In the genomic region with DNA sequence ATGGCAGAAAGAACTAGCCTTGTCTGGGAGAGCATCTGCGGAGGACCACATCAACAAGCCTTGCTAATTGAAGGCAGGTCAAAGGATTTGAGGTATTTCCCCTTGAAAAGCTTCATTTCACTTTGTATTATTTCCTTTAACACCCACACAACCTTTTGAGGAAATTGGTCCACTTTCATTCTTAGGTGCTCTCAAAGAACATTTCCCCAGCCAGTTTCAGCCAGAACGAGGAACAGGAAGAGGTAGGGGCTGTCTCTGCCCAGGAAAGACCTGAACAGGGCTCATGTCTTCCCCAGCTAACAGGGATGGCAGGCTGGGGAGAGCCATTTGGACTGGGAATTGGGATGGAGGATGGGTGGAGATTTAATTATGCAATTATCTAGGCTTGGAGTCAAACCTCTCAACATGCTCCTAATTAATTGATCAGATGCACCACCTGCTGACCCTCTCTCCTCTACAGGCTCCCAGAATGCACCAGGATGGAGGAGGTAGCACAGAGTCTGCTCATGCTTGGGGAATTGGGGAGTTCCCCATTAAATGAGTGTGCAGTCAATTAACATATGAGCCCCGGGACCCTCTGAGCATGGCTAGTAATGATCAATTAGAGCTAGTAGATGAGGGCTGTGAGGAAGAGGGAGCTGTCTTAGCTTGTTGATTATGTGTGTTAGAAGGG, we compare ENCODE assay signal across 1 cellular context.
TF ChIP-seq lines count a peak whose summit lies in the region.

No MANE protein-coding gene starts in this region.

TF ChIP-seq in GM23338, 12 proteins besides CTCF, POLR2A, EP300 and RAD21 (continued from another document):
- TF ChIP-seq, protein P1, sequence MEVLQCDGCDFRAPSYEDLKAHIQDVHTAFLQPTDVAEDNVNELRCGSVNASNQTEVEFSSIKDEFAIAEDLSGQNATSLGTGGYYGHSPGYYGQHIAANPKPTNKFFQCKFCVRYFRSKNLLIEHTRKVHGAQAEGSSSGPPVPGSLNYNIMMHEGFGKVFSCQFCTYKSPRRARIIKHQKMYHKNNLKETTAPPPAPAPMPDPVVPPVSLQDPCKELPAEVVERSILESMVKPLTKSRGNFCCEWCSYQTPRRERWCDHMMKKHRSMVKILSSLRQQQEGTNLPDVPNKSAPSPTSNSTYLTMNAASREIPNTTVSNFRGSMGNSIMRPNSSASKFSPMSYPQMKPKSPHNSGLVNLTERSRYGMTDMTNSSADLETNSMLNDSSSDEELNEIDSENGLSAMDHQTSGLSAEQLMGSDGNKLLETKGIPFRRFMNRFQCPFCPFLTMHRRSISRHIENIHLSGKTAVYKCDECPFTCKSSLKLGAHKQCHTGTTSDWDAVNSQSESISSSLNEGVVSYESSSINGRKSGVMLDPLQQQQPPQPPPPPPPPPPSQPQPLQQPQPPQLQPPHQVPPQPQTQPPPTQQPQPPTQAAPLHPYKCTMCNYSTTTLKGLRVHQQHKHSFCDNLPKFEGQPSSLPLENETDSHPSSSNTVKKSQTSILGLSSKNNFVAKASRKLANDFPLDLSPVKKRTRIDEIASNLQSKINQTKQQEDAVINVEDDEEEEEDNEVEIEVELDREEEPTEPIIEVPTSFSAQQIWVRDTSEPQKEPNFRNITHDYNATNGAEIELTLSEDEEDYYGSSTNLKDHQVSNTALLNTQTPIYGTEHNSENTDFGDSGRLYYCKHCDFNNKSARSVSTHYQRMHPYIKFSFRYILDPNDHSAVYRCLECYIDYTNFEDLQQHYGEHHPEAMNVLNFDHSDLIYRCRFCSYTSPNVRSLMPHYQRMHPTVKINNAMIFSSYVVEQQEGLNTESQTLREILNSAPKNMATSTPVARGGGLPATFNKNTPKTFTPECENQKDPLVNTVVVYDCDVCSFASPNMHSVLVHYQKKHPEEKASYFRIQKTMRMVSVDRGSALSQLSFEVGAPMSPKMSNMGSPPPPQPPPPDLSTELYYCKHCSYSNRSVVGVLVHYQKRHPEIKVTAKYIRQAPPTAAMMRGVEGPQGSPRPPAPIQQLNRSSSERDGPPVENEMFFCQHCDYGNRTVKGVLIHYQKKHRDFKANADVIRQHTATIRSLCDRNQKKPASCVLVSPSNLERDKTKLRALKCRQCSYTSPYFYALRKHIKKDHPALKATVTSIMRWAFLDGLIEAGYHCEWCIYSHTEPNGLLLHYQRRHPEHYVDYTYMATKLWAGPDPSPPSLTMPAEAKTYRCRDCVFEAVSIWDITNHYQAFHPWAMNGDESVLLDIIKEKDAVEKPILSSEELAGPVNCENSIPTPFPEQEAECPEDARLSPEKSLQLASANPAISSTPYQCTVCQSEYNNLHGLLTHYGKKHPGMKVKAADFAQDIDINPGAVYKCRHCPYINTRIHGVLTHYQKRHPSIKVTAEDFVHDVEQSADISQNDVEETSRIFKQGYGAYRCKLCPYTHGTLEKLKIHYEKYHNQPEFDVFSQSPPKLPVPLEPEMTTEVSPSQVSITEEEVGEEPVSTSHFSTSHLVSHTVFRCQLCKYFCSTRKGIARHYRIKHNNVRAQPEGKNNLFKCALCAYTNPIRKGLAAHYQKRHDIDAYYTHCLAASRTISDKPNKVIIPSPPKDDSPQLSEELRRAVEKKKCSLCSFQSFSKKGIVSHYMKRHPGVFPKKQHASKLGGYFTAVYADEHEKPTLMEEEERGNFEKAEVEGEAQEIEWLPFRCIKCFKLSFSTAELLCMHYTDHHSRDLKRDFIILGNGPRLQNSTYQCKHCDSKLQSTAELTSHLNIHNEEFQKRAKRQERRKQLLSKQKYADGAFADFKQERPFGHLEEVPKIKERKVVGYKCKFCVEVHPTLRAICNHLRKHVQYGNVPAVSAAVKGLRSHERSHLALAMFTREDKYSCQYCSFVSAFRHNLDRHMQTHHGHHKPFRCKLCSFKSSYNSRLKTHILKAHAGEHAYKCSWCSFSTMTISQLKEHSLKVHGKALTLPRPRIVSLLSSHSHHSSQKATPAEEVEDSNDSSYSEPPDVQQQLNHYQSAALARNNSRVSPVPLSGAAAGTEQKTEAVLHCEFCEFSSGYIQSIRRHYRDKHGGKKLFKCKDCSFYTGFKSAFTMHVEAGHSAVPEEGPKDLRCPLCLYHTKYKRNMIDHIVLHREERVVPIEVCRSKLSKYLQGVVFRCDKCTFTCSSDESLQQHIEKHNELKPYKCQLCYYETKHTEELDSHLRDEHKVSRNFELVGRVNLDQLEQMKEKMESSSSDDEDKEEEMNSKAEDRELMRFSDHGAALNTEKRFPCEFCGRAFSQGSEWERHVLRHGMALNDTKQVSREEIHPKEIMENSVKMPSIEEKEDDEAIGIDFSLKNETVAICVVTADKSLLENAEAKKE (CRISPR knock-in tag; IDR thresholded peaks at IDR 0.05): no peak
- TF ChIP-seq, protein P2, sequence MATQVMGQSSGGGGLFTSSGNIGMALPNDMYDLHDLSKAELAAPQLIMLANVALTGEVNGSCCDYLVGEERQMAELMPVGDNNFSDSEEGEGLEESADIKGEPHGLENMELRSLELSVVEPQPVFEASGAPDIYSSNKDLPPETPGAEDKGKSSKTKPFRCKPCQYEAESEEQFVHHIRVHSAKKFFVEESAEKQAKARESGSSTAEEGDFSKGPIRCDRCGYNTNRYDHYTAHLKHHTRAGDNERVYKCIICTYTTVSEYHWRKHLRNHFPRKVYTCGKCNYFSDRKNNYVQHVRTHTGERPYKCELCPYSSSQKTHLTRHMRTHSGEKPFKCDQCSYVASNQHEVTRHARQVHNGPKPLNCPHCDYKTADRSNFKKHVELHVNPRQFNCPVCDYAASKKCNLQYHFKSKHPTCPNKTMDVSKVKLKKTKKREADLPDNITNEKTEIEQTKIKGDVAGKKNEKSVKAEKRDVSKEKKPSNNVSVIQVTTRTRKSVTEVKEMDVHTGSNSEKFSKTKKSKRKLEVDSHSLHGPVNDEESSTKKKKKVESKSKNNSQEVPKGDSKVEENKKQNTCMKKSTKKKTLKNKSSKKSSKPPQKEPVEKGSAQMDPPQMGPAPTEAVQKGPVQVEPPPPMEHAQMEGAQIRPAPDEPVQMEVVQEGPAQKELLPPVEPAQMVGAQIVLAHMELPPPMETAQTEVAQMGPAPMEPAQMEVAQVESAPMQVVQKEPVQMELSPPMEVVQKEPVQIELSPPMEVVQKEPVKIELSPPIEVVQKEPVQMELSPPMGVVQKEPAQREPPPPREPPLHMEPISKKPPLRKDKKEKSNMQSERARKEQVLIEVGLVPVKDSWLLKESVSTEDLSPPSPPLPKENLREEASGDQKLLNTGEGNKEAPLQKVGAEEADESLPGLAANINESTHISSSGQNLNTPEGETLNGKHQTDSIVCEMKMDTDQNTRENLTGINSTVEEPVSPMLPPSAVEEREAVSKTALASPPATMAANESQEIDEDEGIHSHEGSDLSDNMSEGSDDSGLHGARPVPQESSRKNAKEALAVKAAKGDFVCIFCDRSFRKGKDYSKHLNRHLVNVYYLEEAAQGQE (IDR thresholded peaks at IDR 0.05; ENCODE audit: unreplicated experiment): no peak
- no peak for TF ChIP-seq JUNB (IDR thresholded peaks at IDR 0.05; ENCODE audit: unreplicated experiment)
